In genomic region chr1:212945056-212945455, GRCh38 we compare ENCODE assay signal across 24 cellular contexts.
"Had no signal": no experiment of that assay in that cellular context is flagged by ENCODE, and none has a peak within 500 bp of the region (broad histone marks: within the 10 kb centered on the region; RNA-seq: fewer than 3 reads in every experiment).

No MANE protein-coding gene starts in this region.

- H3K9me3 Mint-ChIP-seq: natural killer cell treated with Interleukin-12 subunit alpha and Interleukin-12 subunit beta and Interleukin-15 and Interleukin-18, amount 100 ng/mL, for 72 hours had no signal

- H3K9me3 ChIP-seq: gastrocnemius medialis, lower lobe of right lung, pancreas, thoracic aorta, transverse colon had no signal

- H3K4me3 ChIP-seq: dorsolateral prefrontal cortex, gastrocnemius medialis, lower lobe of right lung, neural progenitor cell, pancreas, stomach, thoracic aorta, transverse colon had no signal

- H3K4me1 ChIP-seq: gastrocnemius medialis, neural progenitor cell, pancreas had no signal

- H3K27ac ChIP-seq: gastrocnemius medialis, lower lobe of right lung, neural progenitor cell, pancreas, stomach, thoracic aorta, transverse colon had no signal

- H3K4me3 Mint-ChIP-seq: natural killer cell treated with Interleukin-12 subunit alpha and Interleukin-12 subunit beta and Interleukin-15 and Interleukin-18, amount 100 ng/mL, for 72 hours; neural progenitor cell; stimulated activated naive B cell treated with anti-CD40 and anti-IgM and Interleukin-4, amounts not matched to agents 10 μg/mL and 1 μg/mL and 100 μg/mL, for 72 hours had no signal

- ATAC-seq: esophagus mucosa; gastrocnemius medialis; left lobe of liver; lower lobe of right lung; natural killer cell treated with Interleukin-12 subunit alpha and Interleukin-12 subunit beta and Interleukin-15 and Interleukin-18, amount 100 ng/mL, for 72 hours; pancreas; right cardiac atrium had no signal

- H3K27ac Mint-ChIP-seq: natural killer cell treated with Interleukin-12 subunit alpha and Interleukin-12 subunit beta and Interleukin-15 and Interleukin-18, amount 100 ng/mL, for 72 hours; neural progenitor cell; progenitor cell of endocrine pancreas; stimulated activated naive B cell treated with anti-CD40 and anti-IgM and Interleukin-4, amounts not matched to agents 10 μg/mL and 1 μg/mL and 100 μg/mL, for 72 hours had no signal

- H3K27me3 ChIP-seq: gastrocnemius medialis, pancreas had no signal

- DNase-seq: cortex of kidney; effector memory CD4-positive, alpha-beta T cell; gastrocnemius medialis; glutamatergic neuron; islet precursor cell; lower lobe of right lung; mesenchymal stem cell; midbrain; nucleus accumbens; pancreas; right cardiac atrium; stimulated activated CD4-positive, alpha-beta T cell treated with anti-CD3 and anti-CD28 coated beads, Interleukin-4, amount 100 ng/mL, for 24 hours; stimulated activated naive B cell treated with anti-CD40 and anti-IgM and Interleukin-4, amounts not matched to agents 10 μg/mL and 1 μg/mL and 100 μg/mL, for 72 hours; stomach; substantia nigra; transverse colon had no signal

- H3K36me3 ChIP-seq: gastrocnemius medialis, lower lobe of right lung, neural progenitor cell, pancreas, stomach, thoracic aorta, transverse colon had no signal

- FAIRE-seq: endometrium, pancreas had no signal

- H3K36me3 Mint-ChIP-seq: stimulated activated naive B cell treated with anti-CD40 and anti-IgM and Interleukin-4, amounts not matched to agents 10 μg/mL and 1 μg/mL and 100 μg/mL, for 72 hours had no signal
